In the genomic region with DNA sequence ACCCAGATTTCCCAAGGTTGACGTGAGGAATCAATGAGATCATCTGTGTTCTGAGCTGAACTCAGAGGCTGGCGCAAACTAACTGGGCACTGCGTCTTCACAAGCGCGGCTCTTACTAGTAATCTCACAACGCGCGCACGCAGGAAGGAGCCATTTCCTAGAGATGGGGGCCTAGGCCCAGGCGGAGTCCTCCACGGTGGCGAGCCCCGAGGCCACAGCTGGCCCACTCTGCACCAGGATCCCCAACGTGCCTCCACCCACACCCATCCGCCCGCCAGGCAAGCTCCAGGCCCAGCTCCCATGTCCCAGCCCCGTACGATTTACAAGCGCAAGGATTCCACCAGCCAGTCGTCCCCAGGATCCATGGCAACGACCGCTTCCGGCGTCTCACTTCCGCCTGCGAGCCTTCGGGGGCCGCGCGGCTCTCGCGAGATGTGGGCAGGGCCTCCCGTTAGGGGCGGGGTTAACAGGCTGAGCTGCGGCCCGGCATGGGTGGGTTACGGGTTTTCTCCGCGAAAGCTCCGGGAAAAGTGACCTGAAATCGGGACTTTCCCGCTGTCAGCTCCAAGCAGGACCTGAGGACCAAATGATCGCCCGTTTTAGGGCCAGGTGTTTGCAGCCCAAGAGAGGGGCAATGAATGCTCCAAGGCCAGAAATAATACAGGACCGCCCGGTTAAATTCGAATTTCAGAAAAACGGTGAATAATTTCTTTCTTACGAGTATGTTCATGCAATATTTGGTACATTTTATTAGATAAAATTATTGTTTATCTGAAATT, we compare ENCODE assay signal across 8 cellular contexts. TPM values are rescaled to one million over a fixed set of nuclear protein-coding genes. Genes with fewer than 3 reads are reported as not detected.
A peak's percentile ranks its signal among the peaks of the same experiment; 100 is the strongest.
DNase-seq lines count a peak whose midpoint lies in the region; ATAC-seq and TF ChIP-seq lines count a peak whose summit lies in the region.

A gene (minus strand): TSS at position 374 of the 779 bp plus-strand sequence. CDS start 9 bp downstream, at position 365.

- peak; percentile 63 for TF ChIP-seq POLR2A in NB4 (IDR thresholded peaks at IDR 0.05; ENCODE audit: extremely low read depth, insufficient read length)

- H3K9me3 Mint-ChIP-seq in activated naive CD4-positive, alpha-beta T cell treated with anti-CD3 and anti-CD28 coated beads, Interleukin-2, amount 50 U/mL, for 72 hours = no peaks in the 10 kb centered on the region

- peak within 1 kb of the TSS; percentile 89 to 97 for H3K27ac Mint-ChIP-seq in activated naive CD4-positive, alpha-beta T cell treated with anti-CD3 and anti-CD28 coated beads, Interleukin-2, amount 50 U/mL, for 72 hours

- peak; percentile 96 for DNase-seq in GM03348 (ENCODE audit: low spot score)
- DNase-seq in HFF-Myc (ENCODE audit: extremely low read depth, low read depth) = no peak
- DNase-seq in NB4 (ENCODE audit: low read depth) = peak; percentile 97
- DNase-seq in activated naive CD4-positive, alpha-beta T cell treated with anti-CD3 and anti-CD28 coated beads, Interleukin-2, amount 50 U/mL, for 72 hours (ENCODE audit: low spot score in 2 of 2) = peak; percentile 97 to 98
- DNase-seq in glomerular endothelial cell (ENCODE audit: extremely low read depth, low read depth, low spot score) = no peak
- DNase-seq in occipital lobe (lab: John Stamatoyannopoulos, UW) = peak; percentile 98

- ATAC-seq in SK-N-SH treated with all-trans-retinoic acid at 6 μM for 48 hours = peak; percentile 88
- ATAC-seq in activated naive CD4-positive, alpha-beta T cell treated with anti-CD3 and anti-CD28 coated beads, Interleukin-2, amount 50 U/mL, for 72 hours = peak; percentile 86 to 87

- H3K36me3 Mint-ChIP-seq in activated naive CD4-positive, alpha-beta T cell treated with anti-CD3 and anti-CD28 coated beads, Interleukin-2, amount 50 U/mL, for 72 hours = peaks cover 10 to 17% of the 10 kb centered on the region in 2 donors

- H3K4me3 ChIP-seq in HFF-Myc (replicated peaks; ENCODE audit: low read depth, low read length) = peak within 1 kb of the TSS; percentile 68
- peak within 1 kb of the TSS; percentile 93 for H3K4me3 ChIP-seq in NB4 (ENCODE audit: low read depth, low read length)

- no peak for TF ChIP-seq CTCF in HFF-Myc (IDR thresholded peaks at IDR 0.05; ENCODE audit: low read depth, low read length, missing control alignments)
- TF ChIP-seq CTCF in NB4 (IDR thresholded peaks at IDR 0.05; ENCODE audit: low read depth, low read length) = no peak

- peak within 1 kb of the TSS; percentile 80 for H3K27ac ChIP-seq in temporal lobe (ENCODE audit: low read depth, low read length)

TF ChIP-seq in SK-N-SH treated with all-trans-retinoic acid at 6 μM for 48 hours, 23 proteins besides CTCF, POLR2A, EP300 and RAD21:
- TF ChIP-seq TCF4 (CRISPR knock-in tag; IDR thresholded peaks at IDR 0.05; ENCODE audit: borderline replicate concordance) (no peak), ZFP3 (CRISPR knock-in tag; IDR thresholded peaks at IDR 0.05) (0 out of 2 replicates have a peak, but pooled peaks have one; percentile 46), GLIS3 (CRISPR knock-in tag; IDR thresholded peaks at IDR 0.05) (0 out of 2 replicates have a peak, but pooled peaks have one; percentile 56), CSDC2 (CRISPR knock-in tag; IDR thresholded peaks at IDR 0.05) (0 out of 2 replicates have a peak, but pooled peaks have one; percentile 1), OSR1 (CRISPR knock-in tag; IDR thresholded peaks at IDR 0.05) (no peak), TOX (CRISPR knock-in tag; IDR thresholded peaks at IDR 0.05; ENCODE audit: borderline replicate concordance) (no peak), RARB (CRISPR knock-in tag; IDR thresholded peaks at IDR 0.05) (no peak)
- TF ChIP-seq, protein P1, sequence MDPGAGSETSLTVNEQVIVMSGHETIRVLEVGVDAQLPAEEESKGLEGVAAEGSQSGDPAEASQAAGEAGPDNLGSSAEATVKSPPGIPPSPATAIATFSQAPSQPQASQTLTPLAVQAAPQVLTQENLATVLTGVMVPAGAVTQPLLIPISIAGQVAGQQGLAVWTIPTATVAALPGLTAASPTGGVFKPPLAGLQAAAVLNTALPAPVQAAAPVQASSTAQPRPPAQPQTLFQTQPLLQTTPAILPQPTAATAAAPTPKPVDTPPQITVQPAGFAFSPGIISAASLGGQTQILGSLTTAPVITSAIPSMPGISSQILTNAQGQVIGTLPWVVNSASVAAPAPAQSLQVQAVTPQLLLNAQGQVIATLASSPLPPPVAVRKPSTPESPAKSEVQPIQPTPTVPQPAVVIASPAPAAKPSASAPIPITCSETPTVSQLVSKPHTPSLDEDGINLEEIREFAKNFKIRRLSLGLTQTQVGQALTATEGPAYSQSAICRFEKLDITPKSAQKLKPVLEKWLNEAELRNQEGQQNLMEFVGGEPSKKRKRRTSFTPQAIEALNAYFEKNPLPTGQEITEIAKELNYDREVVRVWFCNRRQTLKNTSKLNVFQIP (CRISPR knock-in tag; IDR thresholded peaks at IDR 0.05; ENCODE audit: borderline replicate concordance, low read depth) = 0 out of 2 replicates have a peak, but pooled peaks have one; percentile 58
- TF ChIP-seq, protein P2, sequence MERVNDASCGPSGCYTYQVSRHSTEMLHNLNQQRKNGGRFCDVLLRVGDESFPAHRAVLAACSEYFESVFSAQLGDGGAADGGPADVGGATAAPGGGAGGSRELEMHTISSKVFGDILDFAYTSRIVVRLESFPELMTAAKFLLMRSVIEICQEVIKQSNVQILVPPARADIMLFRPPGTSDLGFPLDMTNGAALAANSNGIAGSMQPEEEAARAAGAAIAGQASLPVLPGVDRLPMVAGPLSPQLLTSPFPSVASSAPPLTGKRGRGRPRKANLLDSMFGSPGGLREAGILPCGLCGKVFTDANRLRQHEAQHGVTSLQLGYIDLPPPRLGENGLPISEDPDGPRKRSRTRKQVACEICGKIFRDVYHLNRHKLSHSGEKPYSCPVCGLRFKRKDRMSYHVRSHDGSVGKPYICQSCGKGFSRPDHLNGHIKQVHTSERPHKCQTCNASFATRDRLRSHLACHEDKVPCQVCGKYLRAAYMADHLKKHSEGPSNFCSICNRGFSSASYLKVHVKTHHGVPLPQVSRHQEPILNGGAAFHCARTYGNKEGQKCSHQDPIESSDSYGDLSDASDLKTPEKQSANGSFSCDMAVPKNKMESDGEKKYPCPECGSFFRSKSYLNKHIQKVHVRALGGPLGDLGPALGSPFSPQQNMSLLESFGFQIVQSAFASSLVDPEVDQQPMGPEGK (CRISPR knock-in tag; IDR thresholded peaks at IDR 0.05; ENCODE audit: borderline replicate concordance) = no peak
TF ChIP-seq in SK-N-SH treated with all-trans-retinoic acid at 6 μM for 48 hours: peak in this region for 4.

RNA-seq across cellular contexts. Expression of the gene that starts here (rescaled TPM):
- 10 to 100 TPM in 1 of 2 donors, 1 to 10 TPM in 1; 6.9 to 17.5 TPM for total RNA-seq in activated naive CD4-positive, alpha-beta T cell treated with anti-CD3 and anti-CD28 coated beads, Interleukin-2, amount 50 U/mL, for 72 hours
- total RNA-seq in glomerular endothelial cell (15.3 and 15.6 TPM in 2 replicates), occipital lobe (25.7 TPM), temporal lobe (23.1 TPM)

Comparison
In these comparisons a context has a peak if more than half of its experiments do, and no peak if none do; other contexts are left out.
1. DNase-seq: peak in GM03348 (single experiment), NB4 (single experiment), activated naive CD4-positive, alpha-beta T cell treated with anti-CD3 and anti-CD28 coated beads, Interleukin-2, amount 50 U/mL, for 72 hours (2 of 2) and occipital lobe (single experiment); none in HFF-Myc (single experiment) and glomerular endothelial cell (single experiment).